ENCODE assay signal across 22 cellular contexts in genomic region chrX:46630141-46630540, GRCh38. TPM values are rescaled to one million over a fixed set of nuclear protein-coding genes. Genes with fewer than 3 reads are reported as not detected.
DNase-seq lines count a peak whose midpoint lies in the region; ATAC-seq, FAIRE-seq and TF ChIP-seq lines count a peak whose summit lies in the region.
"Had no signal": no experiment of that assay in that cellular context is flagged by ENCODE, and none has a peak within 500 bp of the region (broad histone marks: within the 10 kb centered on the region; RNA-seq: fewer than 3 reads in every experiment).

No MANE protein-coding gene starts in this region.

- DNase-seq in AG08395 (ENCODE audit: low spot score), result peak; percentile 42
- DNase-seq in GM18507 (ENCODE audit: extremely low spot score, insufficient read length, low read depth), result no peak
- peak; percentile 51 for DNase-seq in adipocyte (ENCODE audit: low read depth)
- DNase-seq in foreskin fibroblast, result peak; percentile 26 to 60
- no peak for DNase-seq in C1 segment of cervical spinal cord (lab: John Stamatoyannopoulos, UW)
- no peak for DNase-seq in activated CD4-positive, CD25-positive, alpha-beta regulatory T cell treated with anti-CD3 and anti-CD28 coated beads, Interleukin-2, amount 50 U/mL, for 72 hours
- DNase-seq in neuronal stem cell (ENCODE audit: low spot score), result no peak
- DNase-seq: Caco-2, mucosa of descending colon, NCI-H1694 treated with DMSO at 0.1 percent for 48 hours, NCI-H226, Peyer's patch, psoas muscle, T1000, uterus had no signal

- H3K4me3 ChIP-seq in adipocyte (ENCODE audit: low read length), result no peak overlapping the region
- H3K4me3 ChIP-seq in foreskin fibroblast (ENCODE audit: low read depth in 1 of 2, low read length in 2 of 2), result no peak overlapping the region
- no peak overlapping the region for H3K4me3 ChIP-seq in neuronal stem cell (ENCODE audit: low read length in 2 of 2)
- H3K4me3 ChIP-seq: mucosa of descending colon, Peyer's patch, psoas muscle, SK-N-MC, uterus had no signal

- no peaks in the 10 kb centered on the region for H3K27me3 ChIP-seq in adipocyte (replicated peaks; ENCODE audit: control insufficient read depth, insufficient read depth, low read length)
- H3K27me3 ChIP-seq in neuronal stem cell (ENCODE audit: control insufficient read depth in 3 of 3, insufficient read depth in 3 of 3, low read depth in 1 of 3, low read length in 3 of 3), result no peaks in the 10 kb centered on the region
- H3K27me3 ChIP-seq: Peyer's patch, uterus had no signal

- H3K9me3 ChIP-seq in adipocyte (ENCODE audit: control insufficient read depth, low read length), result no peaks in the 10 kb centered on the region
- no peaks in the 10 kb centered on the region for H3K9me3 ChIP-seq in neuronal stem cell (replicated peaks in 1 of 2; ENCODE audit: control insufficient read depth in 2 of 2, insufficient read depth in 1 of 2, low read depth in 1 of 2, low read length in 2 of 2)
- H3K9me3 ChIP-seq: Caco-2, mucosa of descending colon, Peyer's patch, psoas muscle, uterus had no signal

- peaks cover 49% of the 10 kb centered on the region for H3K4me1 ChIP-seq in adipocyte (ENCODE audit: control insufficient read depth, insufficient read depth, low read length)
- no peaks in the 10 kb centered on the region for H3K4me1 ChIP-seq in neuronal stem cell (ENCODE audit: control insufficient read depth in 2 of 2, insufficient read depth in 1 of 2, low read depth in 1 of 2, low read length in 2 of 2)
- H3K4me1 ChIP-seq: Caco-2, Peyer's patch, psoas muscle, uterus had no signal

- no peak overlapping the region for H3K23ac ChIP-seq in neuronal stem cell (ENCODE audit: low read depth, low read length, poor library complexity)

- H3K14ac ChIP-seq in neuronal stem cell (ENCODE audit: low read length), result no peak overlapping the region

- H2BK120ac ChIP-seq in neuronal stem cell (ENCODE audit: low read depth, low read length), result no peak overlapping the region

- H2AK5ac ChIP-seq in neuronal stem cell (ENCODE audit: low read depth, low read length), result no peak overlapping the region

- no peak overlapping the region for H3K27ac ChIP-seq in neuronal stem cell (replicated peaks; ENCODE audit: low read length)
- H3K27ac ChIP-seq: psoas muscle, SK-N-MC had no signal

- H3K18ac ChIP-seq in neuronal stem cell (ENCODE audit: low read length), result no peak overlapping the region

- H3K79me1 ChIP-seq in neuronal stem cell (ENCODE audit: low read depth, low read length), result no peaks in the 10 kb centered on the region

- no peak overlapping the region for H2BK5ac ChIP-seq in neuronal stem cell (ENCODE audit: low read length)

- WGBS in neuronal stem cell (ENCODE audit: extremely low coverage in 2 of 2, insufficient read length in 2 of 2, insufficient replicate concordance in 1 of 2), 2 donors, result no CpG with 5 or more reads among the region's 1 CpG

- H4K8ac ChIP-seq in neuronal stem cell (ENCODE audit: low read depth, low read length), result no peak overlapping the region

- FAIRE-seq in GM18507 (lab: Jason Lieb, UNC), result peak; percentile 41
- FAIRE-seq: endometrium had no signal

- H2BK12ac ChIP-seq in neuronal stem cell (ENCODE audit: low read length), result no peak overlapping the region

- no peak overlapping the region for H2AFZ ChIP-seq in neuronal stem cell (ENCODE audit: low read length)

- H3K4me2 ChIP-seq in neuronal stem cell (ENCODE audit: insufficient read depth, low read length, poor library complexity, severe bottlenecking), result no peak overlapping the region

- H3K9ac ChIP-seq in adipocyte (ENCODE audit: low read length) (no peak overlapping the region), neuronal stem cell (ENCODE audit: low read depth, low read length, poor library complexity) (no peak overlapping the region)

- no peak overlapping the region for H3K4ac ChIP-seq in neuronal stem cell (ENCODE audit: low read length)

- no peak for TF ChIP-seq CTCF in foreskin fibroblast (IDR thresholded peaks at IDR 0.05; ENCODE audit: low read depth, low read length)

- H2BK15ac ChIP-seq in neuronal stem cell (ENCODE audit: low read length), result no peak overlapping the region

- H3K36me3 ChIP-seq in adipocyte (ENCODE audit: control insufficient read depth, insufficient read depth, low read length, severe bottlenecking) (no peaks in the 10 kb centered on the region), neuronal stem cell (replicated peaks in 1 of 2; ENCODE audit: control insufficient read depth in 2 of 2, insufficient read depth in 2 of 2, low read length in 2 of 2) (no peaks in the 10 kb centered on the region)
- H3K36me3 ChIP-seq: Peyer's patch, uterus had no signal

- no peak for ATAC-seq in GM21717 (IDR thresholded peaks at IDR 0.05; ENCODE audit: unreplicated experiment)
- ATAC-seq: activated CD4-positive, CD25-positive, alpha-beta regulatory T cell treated with anti-CD3 and anti-CD28 coated beads, Interleukin-2, amount 50 U/mL, for 24 hours; activated naive CD4-positive, alpha-beta T cell treated with anti-CD3 and anti-CD28 coated beads, Interleukin-2, amount 50 U/mL, for 72 hours; HCT116; left lobe of liver; mucosa of descending colon; psoas muscle had no signal

- no peak overlapping the region for H4K91ac ChIP-seq in neuronal stem cell (ENCODE audit: low read depth, low read length, poor library complexity)

RNA-seq across cellular contexts. Expression of gene CHST7, which starts 56.6 kb away (rescaled TPM):
- 2.4 TPM for polyA plus RNA-seq in neuronal stem cell (2013, experiment 1 of 2)
- polyA plus RNA-seq in neuronal stem cell (2013, experiment 2 of 2), result 2.5 TPM

Comparison
In these comparisons a context has a peak if more than half of its experiments do, and no peak if none do; other contexts are left out.
1. DNase-seq: peak in AG08395 (single experiment), adipocyte (single experiment) and foreskin fibroblast (2 of 2); none in GM18507 (single experiment), C1 segment of cervical spinal cord (0 of 14), activated CD4-positive, CD25-positive, alpha-beta regulatory T cell treated with anti-CD3 and anti-CD28 coated beads, Interleukin-2, amount 50 U/mL, for 72 hours (single experiment) and neuronal stem cell (single experiment).